ENCODE assay signal across 29 cellular contexts in the genomic region with DNA sequence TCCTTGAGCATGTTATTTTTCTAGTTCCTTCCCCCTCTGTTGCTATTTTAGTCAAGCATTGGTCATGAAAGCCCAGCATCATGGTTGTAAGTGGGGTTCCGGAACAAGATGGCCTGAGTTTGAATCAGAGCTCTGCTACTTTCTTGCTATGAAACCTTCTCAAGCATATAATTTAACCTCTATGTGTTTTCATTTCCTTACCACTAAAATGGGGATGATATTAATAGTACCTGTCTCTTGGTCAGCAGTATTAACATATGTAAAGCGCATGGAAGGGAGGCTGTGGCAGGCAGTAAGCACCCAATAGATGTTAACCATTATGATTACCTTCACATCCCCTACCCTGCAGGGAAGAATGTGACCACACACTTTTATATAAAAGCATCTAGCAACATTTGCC. TPM values are rescaled to one million over a fixed set of nuclear protein-coding genes. Genes with fewer than 3 reads are reported as not detected.
DNase-seq lines count a peak whose midpoint lies in the region; ATAC-seq and TF ChIP-seq lines count a peak whose summit lies in the region.
"Had no signal": no experiment of that assay in that cellular context is flagged by ENCODE, and none has a peak within 500 bp of the region (broad histone marks: within the 10 kb centered on the region; RNA-seq: fewer than 3 reads in every experiment).

No MANE protein-coding gene starts in this region.

- no peaks in the 10 kb centered on the region for H3K9me3 ChIP-seq in BLaER1 treated with 17β-estradiol and CSF1 and Interleukin-3, amounts not matched to agents 10 nM and 100 nM (replicated peaks in 1 of 11)
- H3K9me3 ChIP-seq: ascending aorta, colonic mucosa, HAP-1, thoracic aorta, uterus had no signal

- DNase-seq in A172 (ENCODE audit: low spot score), result no peak
- DNase-seq in activated CD4-positive, alpha-beta memory T cell treated with anti-CD3 and anti-CD28 coated beads for 36 hours, result no peak
- DNase-seq in omental fat pad (ENCODE audit: low spot score), result no peak
- no peak for DNase-seq in activated CD8-positive, alpha-beta T cell treated with anti-CD3 and anti-CD28 coated beads, Interleukin-2, amount 10 ng/mL, durations not matched to agents 7 days and 5 days
- DNase-seq: 8988T; activated CD8-positive, alpha-beta memory T cell treated with anti-CD3 and anti-CD28 coated beads for 24 hours; activated gamma-delta T cell; activated naive CD8-positive, alpha-beta T cell treated with anti-CD3 and anti-CD28 coated beads, Interleukin-2, amount 10 ng/mL, durations not matched to agents 7 days and 5 days; CD4-positive, alpha-beta T cell; colonic mucosa; effector CD8-positive, alpha-beta T cell; head of caudate nucleus; naive B cell; NCI-H1105; NCI-H187 treated with DMSO at 0.1 percent for 48 hours; NCI-H526 treated with DMSO at 0.1 percent for 48 hours; uterus had no signal

- TF ChIP-seq CTCF in omental fat pad (IDR thresholded peaks at IDR 0.05), result no peak

- no peak overlapping the region for H3K4me3 ChIP-seq in BLaER1 treated with 17β-estradiol and CSF1 and Interleukin-3, amounts not matched to agents 10 nM and 100 nM
- H3K4me3 ChIP-seq: ascending aorta, cardiac muscle cell, colonic mucosa, HAP-1, K562, thoracic aorta, uterus had no signal

- H3K27me3 ChIP-seq in BLaER1 treated with 17β-estradiol and CSF1 and Interleukin-3, amounts not matched to agents 10 nM and 100 nM, result no peaks in the 10 kb centered on the region
- H3K27me3 ChIP-seq: ascending aorta, cardiac muscle cell, colonic mucosa, uterus had no signal

- H4K20me1 ChIP-seq in BLaER1 treated with 17β-estradiol and CSF1 and Interleukin-3, amounts not matched to agents 10 nM and 100 nM, result no peaks in the 10 kb centered on the region

- H3K36me3 Mint-ChIP-seq in activated CD4-positive, alpha-beta memory T cell treated with anti-CD3 and anti-CD28 coated beads for 36 hours, result no peaks in the 10 kb centered on the region
- no peaks in the 10 kb centered on the region for H3K36me3 Mint-ChIP-seq in activated CD8-positive, alpha-beta T cell treated with anti-CD3 and anti-CD28 coated beads, Interleukin-2, amount 10 ng/mL, durations not matched to agents 7 days and 5 days (ENCODE audit: low read depth)
- H3K36me3 Mint-ChIP-seq: activated naive CD8-positive, alpha-beta T cell treated with anti-CD3 and anti-CD28 coated beads, Interleukin-2, amount 10 ng/mL, durations not matched to agents 7 days and 5 days; mesothelial cell of epicardium; naive B cell had no signal

- peak overlapping the region; percentile 18 to 53 (median 39); a peak in 18 of 22 replicates for H3K4me2 ChIP-seq in BLaER1 treated with 17β-estradiol and CSF1 and Interleukin-3, amounts not matched to agents 10 nM and 100 nM

- ATAC-seq in GM18867 (IDR thresholded peaks at IDR 0.05; ENCODE audit: unreplicated experiment) (peak; percentile 59), HG02610 (IDR thresholded peaks at IDR 0.05; ENCODE audit: unreplicated experiment) (peak; percentile 47), HG03565 (IDR thresholded peaks at IDR 0.05; ENCODE audit: unreplicated experiment) (peak; percentile 43), omental fat pad (ENCODE audit: low FRiP score) (no peak)
- ATAC-seq in activated CD8-positive, alpha-beta T cell treated with anti-CD3 and anti-CD28 coated beads, Interleukin-2, amount 10 ng/mL, durations not matched to agents 7 days and 5 days, result no peak
- ATAC-seq: K562 had no signal

- no peaks in the 10 kb centered on the region for H3K9me3 Mint-ChIP-seq in activated CD4-positive, alpha-beta memory T cell treated with anti-CD3 and anti-CD28 coated beads for 36 hours
- no peaks in the 10 kb centered on the region for H3K9me3 Mint-ChIP-seq in activated CD8-positive, alpha-beta T cell treated with anti-CD3 and anti-CD28 coated beads, Interleukin-2, amount 10 ng/mL, durations not matched to agents 7 days and 5 days (ENCODE audit: insufficient read depth)
- H3K9me3 Mint-ChIP-seq: activated naive CD8-positive, alpha-beta T cell treated with anti-CD3 and anti-CD28 coated beads, Interleukin-2, amount 10 ng/mL, durations not matched to agents 7 days and 5 days; CD4-positive, alpha-beta T cell; mesothelial cell of epicardium; naive B cell; stimulated activated naive CD8-positive, alpha-beta T cell treated with anti-CD3 and anti-CD28 coated beads, Interleukin-15, Interleukin-2, amounts not matched to agents 100 ng/mL and 50 ng/mL, for 24 hours had no signal

- no peak overlapping the region for H3K4me3 Mint-ChIP-seq in activated CD4-positive, alpha-beta memory T cell treated with anti-CD3 and anti-CD28 coated beads for 36 hours
- H3K4me3 Mint-ChIP-seq in activated CD8-positive, alpha-beta T cell treated with anti-CD3 and anti-CD28 coated beads, Interleukin-2, amount 10 ng/mL, durations not matched to agents 7 days and 5 days, result no peak overlapping the region
- H3K4me3 Mint-ChIP-seq: activated naive CD8-positive, alpha-beta T cell treated with anti-CD3 and anti-CD28 coated beads, Interleukin-2, amount 10 ng/mL, durations not matched to agents 7 days and 5 days; CD4-positive, alpha-beta T cell; mesothelial cell of epicardium; naive B cell; stimulated activated naive CD8-positive, alpha-beta T cell treated with anti-CD3 and anti-CD28 coated beads, Interleukin-15, Interleukin-2, amounts not matched to agents 100 ng/mL and 50 ng/mL, for 24 hours had no signal

- intact Hi-C loops in activated CD4-positive, alpha-beta memory T cell treated with anti-CD3 and anti-CD28 coated beads for 36 hours (cut with micrococcal nuclease), result no loop called here

- CTCF ChIA-PET in activated CD4-positive, alpha-beta memory T cell treated with anti-CD3 and anti-CD28 coated beads for 36 hours (lab: Charles Lee), result no interaction called here
- CTCF ChIA-PET in activated CD8-positive, alpha-beta T cell treated with anti-CD3 and anti-CD28 coated beads, Interleukin-2, amount 10 ng/mL, durations not matched to agents 7 days and 5 days (lab: Charles Lee), result no interaction called here

- POLR2A ChIA-PET in activated CD4-positive, alpha-beta memory T cell treated with anti-CD3 and anti-CD28 coated beads for 36 hours (lab: Charles Lee), result no interaction called here
- POLR2A ChIA-PET in activated CD8-positive, alpha-beta T cell treated with anti-CD3 and anti-CD28 coated beads, Interleukin-2, amount 10 ng/mL, durations not matched to agents 7 days and 5 days (lab: Charles Lee), result no interaction called here

- H3K9ac ChIP-seq in BLaER1 treated with 17β-estradiol and CSF1 and Interleukin-3, amounts not matched to agents 10 nM and 100 nM, result no peak overlapping the region

- peaks cover 7% of the 10 kb centered on the region for H3K27me3 Mint-ChIP-seq in activated CD4-positive, alpha-beta memory T cell treated with anti-CD3 and anti-CD28 coated beads for 36 hours
- peaks cover 10% of the 10 kb centered on the region for H3K27me3 Mint-ChIP-seq in activated CD8-positive, alpha-beta T cell treated with anti-CD3 and anti-CD28 coated beads, Interleukin-2, amount 10 ng/mL, durations not matched to agents 7 days and 5 days (ENCODE audit: low read depth)

- H3K4me1 Mint-ChIP-seq in activated CD4-positive, alpha-beta memory T cell treated with anti-CD3 and anti-CD28 coated beads for 36 hours (ENCODE audit: low read depth), result no peaks in the 10 kb centered on the region
- no peaks in the 10 kb centered on the region for H3K4me1 Mint-ChIP-seq in activated CD8-positive, alpha-beta T cell treated with anti-CD3 and anti-CD28 coated beads, Interleukin-2, amount 10 ng/mL, durations not matched to agents 7 days and 5 days (ENCODE audit: low read depth)
- H3K4me1 Mint-ChIP-seq: activated naive CD8-positive, alpha-beta T cell treated with anti-CD3 and anti-CD28 coated beads, Interleukin-2, amount 10 ng/mL, durations not matched to agents 7 days and 5 days had no signal

- peaks cover 6 to 21% (median 13%) of the 10 kb centered on the region in 10 experiments; a peak in 19 of 20 replicates for H3K4me1 ChIP-seq in BLaER1 treated with 17β-estradiol and CSF1 and Interleukin-3, amounts not matched to agents 10 nM and 100 nM
- H3K4me1 ChIP-seq: ascending aorta, colonic mucosa, HAP-1, uterus had no signal

- no peaks in the 10 kb centered on the region for H3K36me3 ChIP-seq in BLaER1 treated with 17β-estradiol and CSF1 and Interleukin-3, amounts not matched to agents 10 nM and 100 nM
- H3K36me3 ChIP-seq: ascending aorta, cardiac muscle cell, colonic mucosa, HAP-1, thoracic aorta, uterus had no signal

- H3K27ac ChIP-seq in BLaER1 treated with 17β-estradiol and CSF1 and Interleukin-3, amounts not matched to agents 10 nM and 100 nM, result no peak overlapping the region
- H3K27ac ChIP-seq: ascending aorta, cardiac muscle cell, colonic mucosa, RWPE1, thoracic aorta, uterus had no signal

- H3K27ac Mint-ChIP-seq in activated CD4-positive, alpha-beta memory T cell treated with anti-CD3 and anti-CD28 coated beads for 36 hours, result no peak overlapping the region
- no peak overlapping the region for H3K27ac Mint-ChIP-seq in activated CD8-positive, alpha-beta T cell treated with anti-CD3 and anti-CD28 coated beads, Interleukin-2, amount 10 ng/mL, durations not matched to agents 7 days and 5 days
- H3K27ac Mint-ChIP-seq: activated naive CD8-positive, alpha-beta T cell treated with anti-CD3 and anti-CD28 coated beads, Interleukin-2, amount 10 ng/mL, durations not matched to agents 7 days and 5 days; CD4-positive, alpha-beta T cell; mesothelial cell of epicardium; naive B cell; stimulated activated naive CD8-positive, alpha-beta T cell treated with anti-CD3 and anti-CD28 coated beads, Interleukin-15, Interleukin-2, amounts not matched to agents 100 ng/mL and 50 ng/mL, for 24 hours had no signal

RNA-seq across cellular contexts. Expression of a gene that starts 14.3 kb away (rescaled TPM):
- 9.1 and 11.3 TPM in 2 replicates for total RNA-seq in A172 (2014; rRNA removed; shearing (Covaris generic))
- total RNA-seq in activated CD4-positive, alpha-beta memory T cell treated with anti-CD3 and anti-CD28 coated beads for 36 hours, result under 1 TPM; 0.92 to 0.97 TPM
- total RNA-seq in omental fat pad, result 10 to 100 TPM; 22.0 to 74.8 (median 35.9) TPM
- under 1 TPM; 0.31 to 0.79 TPM for total RNA-seq in activated CD8-positive, alpha-beta T cell treated with anti-CD3 and anti-CD28 coated beads, Interleukin-2, amount 10 ng/mL, durations not matched to agents 7 days and 5 days

Comparison
In these comparisons a context has a peak if more than half of its experiments do, and no peak if none do; other contexts are left out.
1. ATAC-seq: peak in GM18867 (single experiment), HG02610 (single experiment) and HG03565 (single experiment); none in omental fat pad (single experiment) and activated CD8-positive, alpha-beta T cell treated with anti-CD3 and anti-CD28 coated beads, Interleukin-2, amount 10 ng/mL, durations not matched to agents 7 days and 5 days (single experiment).